In genomic region chr3:156750191-156750873, GRCh38 we compare ENCODE assay signal across 1 cellular context.
TF ChIP-seq lines count a peak whose summit lies in the region.

No MANE protein-coding gene starts in this region.

TF ChIP-seq in SK-N-SH, 30 proteins besides CTCF, POLR2A, EP300 and RAD21 (continued from another document):
- TF ChIP-seq REST (IDR thresholded peaks at IDR 0.05; ENCODE audit: low read depth, low read length) (no peak), TAF1 (IDR thresholded peaks at IDR 0.05; ENCODE audit: borderline replicate concordance, low read depth, low read length) (no peak), PBX3 (IDR thresholded peaks at IDR 0.05) (no peak), RFX5 (IDR thresholded peaks at IDR 0.05; ENCODE audit: low read length) (no peak)
